In the genomic region with DNA sequence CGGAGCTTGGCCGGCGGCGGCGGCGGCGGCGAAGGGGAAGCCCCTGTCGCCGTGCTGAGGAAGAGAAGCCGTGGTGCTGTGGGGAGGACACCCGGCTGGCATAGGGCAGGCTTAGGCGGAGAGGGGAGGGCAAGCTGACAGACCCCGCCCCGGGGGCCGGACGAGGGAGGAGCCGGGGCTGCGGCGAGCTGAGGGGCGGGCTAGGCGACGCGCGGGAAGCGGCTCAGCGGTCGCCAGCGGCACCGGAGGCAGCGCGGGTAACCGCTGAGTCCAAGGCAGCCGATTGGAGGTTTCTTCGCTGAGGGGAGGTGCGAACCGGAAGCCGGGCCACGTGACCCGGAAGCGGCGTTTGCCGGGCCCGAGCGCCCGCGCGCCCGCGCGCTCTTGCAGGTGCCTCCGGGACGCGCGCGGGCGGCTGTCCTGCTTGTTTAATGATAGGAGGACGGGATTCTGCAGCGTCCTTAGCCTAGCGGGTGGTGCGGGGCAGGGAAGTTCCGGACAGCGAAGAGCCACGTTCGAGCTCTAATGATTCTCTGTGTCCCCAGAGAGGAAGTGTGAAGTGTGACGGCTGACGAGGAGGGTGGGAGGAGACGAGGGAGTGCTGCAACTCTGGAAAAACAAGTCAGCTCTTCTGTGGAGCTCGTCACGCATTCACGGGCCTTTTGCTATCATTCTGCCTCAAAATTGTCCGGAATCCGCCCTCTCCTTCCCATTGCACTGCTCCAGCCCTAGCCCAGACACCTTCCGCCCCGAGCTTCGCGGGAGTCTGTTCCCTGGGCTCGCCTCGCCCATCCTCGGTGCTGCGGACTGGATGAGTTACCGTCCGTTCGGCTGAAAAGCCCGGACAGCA, we compare ENCODE assay signal across 8 cellular contexts. TPM values are rescaled to one million over a fixed set of nuclear protein-coding genes. Genes with fewer than 3 reads are reported as not detected.
A peak's percentile ranks its signal among the peaks of the same experiment; 100 is the strongest.
DNase-seq lines count a peak whose midpoint lies in the region; ATAC-seq and TF ChIP-seq lines count a peak whose summit lies in the region.

TSS of gene AP1S2 (minus strand) at position 102 of the 850 bp plus-strand sequence. CDS start 2,289 bp downstream, outside the sequence.

- DNase-seq in NCI-H146 treated with DMSO at 0.1 percent for 48 hours (lab: John Stamatoyannopoulos, UW; ENCODE audit: unreplicated experiment) (peak; percentile 82), T-helper 1 cell (peak; percentile 86 to 99 (median 89)), adrenal gland (peak; percentile 91 to 97 (median 95)), heart left ventricle (peak; percentile 92 to 96 (median 95)), posterior cingulate gyrus (peak; percentile 87 to 99 (median 94)), type B pancreatic cell (ENCODE audit: extremely low spot score, unreplicated experiment) (peak; percentile 98)

- H3K27me3 ChIP-seq in adrenal gland (no peaks in the 10 kb centered on the region), heart left ventricle (peaks cover 0 to 41% (median 0%) of the 10 kb centered on the region in 9 donors)

- H3K9me3 ChIP-seq in adrenal gland (replicated peaks in 1 of 3), result no peaks in the 10 kb centered on the region
- H3K9me3 ChIP-seq in heart left ventricle, result no peaks in the 10 kb centered on the region

- H3K27me3 Mint-ChIP-seq in type B pancreatic cell, result peaks cover 8% of the 10 kb centered on the region

- peaks cover 4% of the 10 kb centered on the region for H3K36me3 Mint-ChIP-seq in type B pancreatic cell

- H3K36me3 ChIP-seq in adrenal gland (replicated peaks in 1 of 2) (no peaks in the 10 kb centered on the region), heart left ventricle (peaks cover 0 to 10% (median 0%) of the 10 kb centered on the region in 9 donors)

- WGBS in adrenal gland, 4 donors, result 0 to 1% (median 0%) methylated on average over 18 to 81 of the region's 85 CpGs
- 0 to 1% (median 0%) methylated on average over 30 to 85 of the region's 85 CpGs for WGBS in heart left ventricle, 4 donors

- peak; percentile 69 for TF ChIP-seq POLR2A in GM15510 (IDR thresholded peaks at IDR 0.05; ENCODE audit: borderline replicate concordance, extremely low read depth, insufficient read length)
- peak; percentile 57 to 76 for TF ChIP-seq POLR2A in adrenal gland (IDR thresholded peaks at IDR 0.05)
- TF ChIP-seq POLR2A in heart left ventricle (IDR thresholded peaks at IDR 0.05), result peak in 1 of 2 donors; percentile 82

- H3K4me3 ChIP-seq in adrenal gland (peak within 1 kb of the TSS in 3 of 4 donors; percentile 11 to 82 (median 72)), heart left ventricle (peak within 1 kb of the TSS; percentile 53 to 94 (median 78))

- peaks cover 29% of the 10 kb centered on the region for H3K4me1 Mint-ChIP-seq in type B pancreatic cell (ENCODE audit: unreplicated experiment)

- H3K4me1 ChIP-seq in adrenal gland (replicated peaks in 1 of 2) (peaks cover 5 to 12% of the 10 kb centered on the region in 2 donors), heart left ventricle (peaks cover 0 to 41% (median 7%) of the 10 kb centered on the region in 12 donors)

- ATAC-seq in HG02884 (IDR thresholded peaks at IDR 0.05; ENCODE audit: unreplicated experiment) (peak; percentile 93), heart left ventricle (peak; percentile 98 to 99 (median 98))

- H3K27ac ChIP-seq in adrenal gland, result peak within 1 kb of the TSS; percentile 75 to 90 (median 79)
- H3K27ac ChIP-seq in heart left ventricle, result peak within 1 kb of the TSS; percentile 85 to 98 (median 92)

- peak within 1 kb of the TSS; percentile 99 for H3K27ac Mint-ChIP-seq in type B pancreatic cell

- no peaks in the 10 kb centered on the region for H3K9me3 Mint-ChIP-seq in type B pancreatic cell

- intact Hi-C loops in adrenal gland (cut with DNase I), result no loop called here
- intact Hi-C loops in heart left ventricle (cut with DNase I), result loop anchor here in 5 of 10 donors (2.0 to 10.0 kb wide), 6 partner anchors 52 to 170 kb away; partner anchors contain the start of gene ZRSR2 (in 1 of the 5)
- intact Hi-C loops in posterior cingulate gyrus (cut with DNase I), result loop anchor here (5.0 to 10.0 kb wide), 2 partner anchors 60 to 117 kb away; no protein-coding TSS in a partner anchor

- no peak for TF ChIP-seq CTCF in adrenal gland (IDR thresholded peaks at IDR 0.05)
- TF ChIP-seq CTCF in heart left ventricle (IDR thresholded peaks at IDR 0.05), result no peak
- no peak for TF ChIP-seq CTCF in type B pancreatic cell (conservative IDR thresholded peaks at IDR 0.05)

- peak within 1 kb of the TSS; percentile 98 for H3K4me3 Mint-ChIP-seq in type B pancreatic cell

RNA-seq across cellular contexts. Expression of gene AP1S2, which starts in this region (rescaled TPM):
- total RNA-seq in adrenal gland (10 to 100 TPM; 16.9 to 47.1 (median 22.0) TPM), heart left ventricle (100 to 1,000 TPM; 128 to 267 (median 138) TPM), type B pancreatic cell (ENCODE audit: low replicate concordance) (51.4 and 87.8 TPM in 2 replicates)
- polyA plus RNA-seq in adrenal gland (10 to 100 TPM in 2 of 3 donors, 1 to 10 TPM in 1; 8.8 to 27.3 (median 19.1) TPM), heart left ventricle (10 to 100 TPM; 67.4 to 89.8 TPM)

Comparison
In these comparisons a context has a peak if more than half of its experiments do, and no peak if none do; other contexts are left out.
1. Peak in every context shown above with its lines: DNase-seq, ATAC-seq, H3K4me3 ChIP-seq and H3K27ac ChIP-seq.